Comparison of ENCODE assay signal across 21 cellular contexts in genomic region chr3:59696783-59697182, GRCh38.
DNase-seq lines count a peak whose midpoint lies in the region; ATAC-seq, FAIRE-seq and TF ChIP-seq lines count a peak whose summit lies in the region.
"Had no signal": no experiment of that assay in that cellular context is flagged by ENCODE, and none has a peak within 500 bp of the region (broad histone marks: within the 10 kb centered on the region; RNA-seq: fewer than 3 reads in every experiment).

No MANE protein-coding gene starts in this region.

- intact Hi-C loops in HepG2 (cut with micrococcal nuclease; ENCODE audit: unreplicated experiment) = no loop called here
- intact Hi-C loops in right lobe of liver (cut with DNase I) = no loop called here

- H3K9me3 ChIP-seq in HepG2 (ENCODE audit: low read length) (no peaks in the 10 kb centered on the region), right lobe of liver (no peaks in the 10 kb centered on the region)
- H3K9me3 ChIP-seq: BE2C, BLaER1, Caco-2 had no signal

- H3K4me1 ChIP-seq in HepG2 (ENCODE audit: insufficient read depth, low read length) (no peaks in the 10 kb centered on the region), right lobe of liver (no peaks in the 10 kb centered on the region)
- H3K4me1 ChIP-seq: BE2C, Caco-2 had no signal

- TF ChIP-seq RAD21 in HepG2 (CRISPR knock-in tag; IDR thresholded peaks at IDR 0.05) = no peak

- DNase-seq in HepG2 (ENCODE audit: low spot score) (no peak), right lobe of liver (no peak), M059J (ENCODE audit: low read depth) (peak; percentile 6), COLO668 (lab: John Stamatoyannopoulos, UW; ENCODE audit: unreplicated experiment) (no peak)
- DNase-seq: ACHN; BE2C; C1 segment of cervical spinal cord; Caco-2; Calu3; CD4-positive, alpha-beta memory T cell; CD4-positive, CD25-positive, alpha-beta regulatory T cell; CD8-positive, alpha-beta memory T cell; DMS79 treated with DMSO at 0.1 percent for 48 hours; GF-D8 had no signal

- H4K20me1 ChIP-seq in HepG2 (ENCODE audit: insufficient read depth, low read length) = no peaks in the 10 kb centered on the region
- H4K20me1 ChIP-seq: BLaER1 had no signal

- no peak overlapping the region for H3K27ac ChIP-seq in HepG2 (ENCODE audit: extremely low read length, insufficient read depth, low read length)
- H3K27ac ChIP-seq in right lobe of liver = no peak overlapping the region
- H3K27ac ChIP-seq: 22Rv1, BLaER1 had no signal

- no peak for FAIRE-seq in HepG2 (lab: Jason Lieb, UNC)
- FAIRE-seq: D721Med, G401.6, GM12891, GM19239 had no signal

- no peak overlapping the region for H3K4me2 ChIP-seq in HepG2 (ENCODE audit: low read depth, low read length)
- H3K4me2 ChIP-seq: BLaER1 had no signal

- no peak for TF ChIP-seq CTCF in HepG2 (CRISPR knock-in tag; IDR thresholded peaks at IDR 0.05)
- TF ChIP-seq CTCF in right lobe of liver (IDR thresholded peaks at IDR 0.05) = no peak

- POLR2A ChIA-PET in HepG2 (lab: Yijun Ruan, JAX) = no interaction called here

- no peak for ATAC-seq in HepG2
- ATAC-seq in right lobe of liver = no peak
- no peak for ATAC-seq in HG02642 (IDR thresholded peaks at IDR 0.05; ENCODE audit: poor library complexity, unreplicated experiment)

- H3K4me3 ChIP-seq in HepG2 (replicated peaks in 1 of 3; ENCODE audit: insufficient read depth in 1 of 3, low read depth in 2 of 3, low read length in 3 of 3) (no peak overlapping the region), right lobe of liver (no peak overlapping the region)
- H3K4me3 ChIP-seq: BLaER1 had no signal

- TF ChIP-seq EP300 in HepG2 (IDR thresholded peaks at IDR 0.05; ENCODE audit: low read depth in 2 of 2, low read length in 2 of 2) = no peak
- TF ChIP-seq EP300 in HepG2 (CRISPR knock-in tag; IDR thresholded peaks at IDR 0.05; ENCODE audit: borderline replicate concordance) = no peak

- no peaks in the 10 kb centered on the region for H3K27me3 ChIP-seq in HepG2 (ENCODE audit: control insufficient read depth in 1 of 2, insufficient read depth in 2 of 2, low read length in 2 of 2)
- H3K27me3 ChIP-seq in right lobe of liver = no peaks in the 10 kb centered on the region
- H3K27me3 ChIP-seq: BE2C, BLaER1 had no signal

- no TSS peak for BruUV-seq in HepG2 (replicated peaks; lab: Mats Ljungman, UMichigan)

- H3K9ac ChIP-seq in HepG2 (ENCODE audit: insufficient read depth, low read depth, low read length) = no peak overlapping the region
- H3K9ac ChIP-seq: BLaER1 had no signal

- H3K36me3 ChIP-seq in HepG2 (replicated peaks in 1 of 2; ENCODE audit: control insufficient read depth in 1 of 2, insufficient read depth in 2 of 2, low read length in 2 of 2) (no peaks in the 10 kb centered on the region), right lobe of liver (no peaks in the 10 kb centered on the region)
- H3K36me3 ChIP-seq: BE2C, BLaER1 had no signal

- no peak overlapping the region for H2AFZ ChIP-seq in HepG2 (ENCODE audit: low read length)

- CTCF ChIA-PET in HepG2 (lab: Yijun Ruan, JAX; ENCODE audit: low intra/inter-chr PET ratio, low total read pairs) = no interaction called here

- TF ChIP-seq POLR2A in HepG2 (IDR thresholded peaks at IDR 0.05; ENCODE audit: insufficient read depth in 1 of 2, low read depth in 2 of 2, low read length in 2 of 2) = no peak
- TF ChIP-seq POLR2A in right lobe of liver (IDR thresholded peaks at IDR 0.05) = no peak

- no peaks in the 10 kb centered on the region for H3K79me2 ChIP-seq in HepG2 (ENCODE audit: insufficient read depth, low read length)

- in situ Hi-C loops in HepG2 (cut with HindIII; ENCODE audit: extremely low pct_ligation_motif_present, low pct_unique_long_range_greater_than_20kb) = no loop called here

TF ChIP-seq in HepG2, 621 proteins besides CTCF, POLR2A, EP300 and RAD21:
- TF ChIP-seq MAFK (conservative IDR thresholded peaks at IDR 0.05 in 1 of 2, IDR thresholded peaks at IDR 0.05 in 1 of 2; ENCODE audit: low read length in 2 of 2) = peak; percentile 74 to 85
- TF ChIP-seq E2F5 (CRISPR knock-in tag; conservative IDR thresholded peaks at IDR 0.05) = no peak
- TF ChIP-seq CEBPZ (IDR thresholded peaks at IDR 0.05; ENCODE audit: low read length) = no peak
- TF ChIP-seq ZNF34 (CRISPR knock-in tag; IDR thresholded peaks at IDR 0.05; ENCODE audit: borderline replicate concordance) = no peak
- TF ChIP-seq MAFF (IDR thresholded peaks at IDR 0.05; ENCODE audit: low read depth, low read length) = peak; percentile 75
TF ChIP-seq in HepG2: peak in this region for 2.
